ENCODE assay signal across 8 cellular contexts in the genomic region with DNA sequence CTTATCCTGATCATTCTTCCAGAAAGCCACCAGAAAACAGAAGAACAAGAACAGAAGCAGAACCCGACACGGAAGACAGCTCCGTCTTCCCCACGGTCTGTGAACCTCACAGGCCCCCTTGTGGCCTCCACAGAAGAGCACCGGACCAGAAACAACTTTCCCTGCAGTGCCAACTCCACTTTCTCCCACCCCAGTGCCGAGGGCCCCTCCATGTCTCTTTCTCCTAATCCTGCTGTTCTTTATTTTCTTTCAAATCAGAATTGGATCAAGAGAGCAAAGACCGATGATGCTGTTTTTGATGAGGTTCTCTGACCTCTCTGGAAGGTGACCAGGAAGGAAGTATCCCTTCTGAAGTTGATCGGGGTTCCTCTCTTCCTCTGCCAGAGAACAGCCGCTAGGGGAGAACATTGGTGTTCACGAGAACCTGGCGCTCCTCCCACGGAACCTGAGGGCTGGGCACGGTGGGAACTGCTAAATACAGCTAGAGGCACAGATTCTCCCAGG. TPM values are rescaled to one million over a fixed set of nuclear protein-coding genes. Genes with fewer than 3 reads are reported as not detected.
DNase-seq lines count a peak whose midpoint lies in the region; ATAC-seq and TF ChIP-seq lines count a peak whose summit lies in the region.

No MANE protein-coding gene starts in this region.

- no peak overlapping the region for H3K4me3 Mint-ChIP-seq in endodermal cell
- peak overlapping the region; percentile 1 to 71 (median 53) for H3K4me3 Mint-ChIP-seq in naive thymus-derived CD8-positive, alpha-beta T cell

- DNase-seq in DMS53 (lab: John Stamatoyannopoulos, UW): peak; percentile 83
- DNase-seq in HL-60 (ENCODE audit: low read depth in 1 of 2, low spot score in 1 of 2): peak; percentile 14 to 24
- peak; percentile 45 to 58 for DNase-seq in SHP77 (lab: John Stamatoyannopoulos, UW)
- peak; percentile 74 for DNase-seq in endodermal cell
- peak in 2 of 10 donors; percentile 26 to 28 for DNase-seq in naive thymus-derived CD8-positive, alpha-beta T cell

- H3K27ac ChIP-seq in HL-60 (replicated peaks) (no peak overlapping the region), endodermal cell (ENCODE audit: low read depth, low read length) (no peak overlapping the region)

- no peaks in the 10 kb centered on the region for H3K9me3 ChIP-seq in endodermal cell (ENCODE audit: control insufficient read depth, low read length)

- 63 to 90% methylated on average over 3 to 13 of the region's 13 CpGs for WGBS in endodermal cell (ENCODE audit: insufficient coverage in 1 of 2, insufficient read length in 1 of 2), 2 experiments

- no peaks in the 10 kb centered on the region for H3K36me3 ChIP-seq in endodermal cell (ENCODE audit: control insufficient read depth, insufficient read depth, low read length)

- POLR2A ChIA-PET in naive thymus-derived CD8-positive, alpha-beta T cell (lab: Charles Lee): no interaction called here

- no peaks in the 10 kb centered on the region for H3K9me3 Mint-ChIP-seq in endodermal cell
- H3K9me3 Mint-ChIP-seq in naive thymus-derived CD8-positive, alpha-beta T cell: no peaks in the 10 kb centered on the region

- peak; percentile 65 to 70 for ATAC-seq in naive thymus-derived CD8-positive, alpha-beta T cell
- ATAC-seq in GM19328 (IDR thresholded peaks at IDR 0.05; ENCODE audit: unreplicated experiment) (no peak), GM21360 (IDR thresholded peaks at IDR 0.05; ENCODE audit: unreplicated experiment) (no peak), GM18873 (IDR thresholded peaks at IDR 0.05; ENCODE audit: low FRiP score, unreplicated experiment) (no peak)

- no peak overlapping the region for H3K9ac ChIP-seq in endodermal cell (ENCODE audit: extremely low read depth, low read length, poor library complexity, severe bottlenecking)

- no peaks in the 10 kb centered on the region for H3K4me1 Mint-ChIP-seq in endodermal cell
- H3K4me1 Mint-ChIP-seq in naive thymus-derived CD8-positive, alpha-beta T cell: peaks cover 6 to 8% (median 7%) of the 10 kb centered on the region in 4 donors

- H3K4me3 ChIP-seq in HL-60 (replicated peaks; ENCODE audit: insufficient read depth, low read length): 0 out of 2 replicates have a peak overlapping the region, but pooled peaks have one; percentile 7
- no peak overlapping the region for H3K4me3 ChIP-seq in endodermal cell (ENCODE audit: low read length)

- TF ChIP-seq CTCF in HL-60 (IDR thresholded peaks at IDR 0.05; ENCODE audit: insufficient read depth, low read length) (no peak), endodermal cell (conservative IDR thresholded peaks at IDR 0.05) (peak; percentile 90)

- peaks cover 6% of the 10 kb centered on the region for H3K27me3 ChIP-seq in HL-60 (ENCODE audit: insufficient read depth, poor library complexity, severe bottlenecking)
- peaks cover 35% of the 10 kb centered on the region for H3K27me3 ChIP-seq in endodermal cell (ENCODE audit: control insufficient read depth, insufficient read depth, low read length, poor library complexity, severe bottlenecking)

- no peak overlapping the region for H3K27ac Mint-ChIP-seq in endodermal cell
- H3K27ac Mint-ChIP-seq in naive thymus-derived CD8-positive, alpha-beta T cell: peak overlapping the region in 2 of 10 donors; percentile 74 to 86

- H3K27me3 Mint-ChIP-seq in endodermal cell (ENCODE audit: insufficient read depth): peaks cover 46% of the 10 kb centered on the region
- peaks cover 15 to 42% (median 22%) of the 10 kb centered on the region in 5 donors for H3K27me3 Mint-ChIP-seq in naive thymus-derived CD8-positive, alpha-beta T cell

- H3K36me3 Mint-ChIP-seq in endodermal cell (ENCODE audit: low read depth): no peaks in the 10 kb centered on the region
- no peaks in the 10 kb centered on the region for H3K36me3 Mint-ChIP-seq in naive thymus-derived CD8-positive, alpha-beta T cell

- H3K4me1 ChIP-seq in endodermal cell (ENCODE audit: control insufficient read depth, insufficient read depth, low read length): no peaks in the 10 kb centered on the region

RNA-seq across cellular contexts. Expression of a gene that starts 58.9 kb away (rescaled TPM):
- 10 to 100 TPM; 36.0 to 41.5 TPM for total RNA-seq in endodermal cell
- 22.2 TPM for polyA plus RNA-seq in endodermal cell (2013, experiment 1 of 2)
- 22.9 TPM for polyA plus RNA-seq in endodermal cell (2013, experiment 2 of 2)
- under 1 TPM; 0.55 to 0.96 TPM for total RNA-seq in naive thymus-derived CD8-positive, alpha-beta T cell
- under 1 TPM in 1 of 3 donors, not detected in 2; 0.46 TPM for polyA plus RNA-seq in naive thymus-derived CD8-positive, alpha-beta T cell

Comparison
In these comparisons a context has a peak if more than half of its experiments do, and no peak if none do; other contexts are left out.
1. ATAC-seq: peak in naive thymus-derived CD8-positive, alpha-beta T cell (2 of 2); none in GM19328 (single experiment), GM21360 (single experiment) and GM18873 (single experiment).
2. RNA of a gene that starts 58.9 kb away (total RNA-seq): 36.0 to 41.5 TPM in endodermal cell; 0.55 to 0.96 TPM in naive thymus-derived CD8-positive, alpha-beta T cell; every median in the first group is over 10 times any median in the second.